10 cellular contexts compared by ENCODE assay signal in genomic region chr7:50812847-50813475, GRCh38. TPM values are rescaled to one million over a fixed set of nuclear protein-coding genes. Genes with fewer than 3 reads are reported as not detected.
A peak's percentile ranks its signal among the peaks of the same experiment; 100 is the strongest.
DNase-seq lines count a peak whose midpoint lies in the region; ATAC-seq and TF ChIP-seq lines count a peak whose summit lies in the region.
"Had no signal": no experiment of that assay in that cellular context is flagged by ENCODE, and none has a peak within 500 bp of the region (broad histone marks: within the 10 kb centered on the region; RNA-seq: fewer than 3 reads in every experiment).

No MANE protein-coding gene starts in this region.

- H3K9me3 Mint-ChIP-seq in natural killer cell treated with Interleukin-12 subunit alpha and Interleukin-12 subunit beta and Interleukin-15 and Interleukin-18, amount 100 ng/mL, for 72 hours: no peaks in the 10 kb centered on the region
- H3K9me3 Mint-ChIP-seq in activated CD4-positive, alpha-beta T cell treated with anti-CD3 and anti-CD28 coated beads, Interleukin-2, amount 10 ng/mL, durations not matched to agents 7 days and 5 days: no peaks in the 10 kb centered on the region

- no peak for TF ChIP-seq POLR2A in uterus (IDR thresholded peaks at IDR 0.05)

- ATAC-seq in left colon: peak; percentile 100
- ATAC-seq in natural killer cell treated with Interleukin-12 subunit alpha and Interleukin-12 subunit beta and Interleukin-15 and Interleukin-18, amount 100 ng/mL, for 72 hours: no peak

- H3K4me3 ChIP-seq in uterus: no peak overlapping the region

- no peaks in the 10 kb centered on the region for H3K4me1 ChIP-seq in uterus

- H3K4me3 Mint-ChIP-seq in natural killer cell treated with Interleukin-12 subunit alpha and Interleukin-12 subunit beta and Interleukin-15 and Interleukin-18, amount 100 ng/mL, for 72 hours: no peak overlapping the region
- H3K4me3 Mint-ChIP-seq in activated CD4-positive, alpha-beta T cell treated with anti-CD3 and anti-CD28 coated beads, Interleukin-2, amount 10 ng/mL, durations not matched to agents 7 days and 5 days: no peak overlapping the region

- H3K36me3 Mint-ChIP-seq in natural killer cell treated with Interleukin-12 subunit alpha and Interleukin-12 subunit beta and Interleukin-15 and Interleukin-18, amount 100 ng/mL, for 72 hours: no peaks in the 10 kb centered on the region
- H3K36me3 Mint-ChIP-seq in activated CD4-positive, alpha-beta T cell treated with anti-CD3 and anti-CD28 coated beads, Interleukin-2, amount 10 ng/mL, durations not matched to agents 7 days and 5 days (ENCODE audit: low read depth): no peaks in the 10 kb centered on the region

- POLR2A ChIA-PET in activated CD4-positive, alpha-beta T cell treated with anti-CD3 and anti-CD28 coated beads, Interleukin-2, amount 10 ng/mL, durations not matched to agents 7 days and 5 days (lab: Charles Lee): no interaction called here

- no peaks in the 10 kb centered on the region for H3K4me1 Mint-ChIP-seq in natural killer cell treated with Interleukin-12 subunit alpha and Interleukin-12 subunit beta and Interleukin-15 and Interleukin-18, amount 100 ng/mL, for 72 hours (ENCODE audit: low read depth in 2 of 2)
- H3K4me1 Mint-ChIP-seq in activated CD4-positive, alpha-beta T cell treated with anti-CD3 and anti-CD28 coated beads, Interleukin-2, amount 10 ng/mL, durations not matched to agents 7 days and 5 days: no peaks in the 10 kb centered on the region

- H3K27ac Mint-ChIP-seq in natural killer cell treated with Interleukin-12 subunit alpha and Interleukin-12 subunit beta and Interleukin-15 and Interleukin-18, amount 100 ng/mL, for 72 hours: no peak overlapping the region
- no peak overlapping the region for H3K27ac Mint-ChIP-seq in activated CD4-positive, alpha-beta T cell treated with anti-CD3 and anti-CD28 coated beads, Interleukin-2, amount 10 ng/mL, durations not matched to agents 7 days and 5 days
- H3K27ac Mint-ChIP-seq: progenitor cell of endocrine pancreas had no signal

- no peaks in the 10 kb centered on the region for H3K9me3 ChIP-seq in uterus

- CTCF ChIA-PET in activated CD4-positive, alpha-beta T cell treated with anti-CD3 and anti-CD28 coated beads, Interleukin-2, amount 10 ng/mL, durations not matched to agents 7 days and 5 days (lab: Charles Lee): no interaction called here

- TF ChIP-seq CTCF in uterus (IDR thresholded peaks at IDR 0.05): no peak

- DNase-seq in DMS 273 (lab: John Stamatoyannopoulos, UW; ENCODE audit: unreplicated experiment) (peak; percentile 65), DMS 273 treated with DMSO at 0.1 percent for 48 hours (lab: John Stamatoyannopoulos, UW) (no peak), cerebellum (ENCODE audit: low spot score) (peak; percentile 32), left colon (peak; percentile 72 to 78), uterus (peak; percentile 43 to 66), COR-L47 (lab: John Stamatoyannopoulos, UW) (no peak)
- no peak for DNase-seq in natural killer cell treated with Interleukin-12 subunit alpha and Interleukin-12 subunit beta and Interleukin-15 and Interleukin-18, amount 100 ng/mL, for 72 hours (ENCODE audit: low spot score)
- DNase-seq in activated CD4-positive, alpha-beta T cell treated with anti-CD3 and anti-CD28 coated beads, Interleukin-2, amount 10 ng/mL, durations not matched to agents 7 days and 5 days: no peak

- intact Hi-C loops in left colon (cut with DNase I, micrococcal nuclease) (no loop called here), uterus (cut with DNase I; ENCODE audit: low total_unique reads) (no loop called here)

- H3K27ac ChIP-seq in uterus: no peak overlapping the region
- H3K27ac ChIP-seq: 22Rv1 had no signal

- no peaks in the 10 kb centered on the region for H3K36me3 ChIP-seq in uterus

- no peaks in the 10 kb centered on the region for H3K27me3 ChIP-seq in uterus

- H3K27me3 Mint-ChIP-seq in natural killer cell treated with Interleukin-12 subunit alpha and Interleukin-12 subunit beta and Interleukin-15 and Interleukin-18, amount 100 ng/mL, for 72 hours: peaks cover 9 to 15% of the 10 kb centered on the region in 2 donors
- H3K27me3 Mint-ChIP-seq in activated CD4-positive, alpha-beta T cell treated with anti-CD3 and anti-CD28 coated beads, Interleukin-2, amount 10 ng/mL, durations not matched to agents 7 days and 5 days: peaks cover 7% of the 10 kb centered on the region

RNA-seq across cellular contexts. Expression of gene GRB10, which starts 30.3 kb away (rescaled TPM):
- 60.4 TPM for total RNA-seq in cerebellum
- total RNA-seq in left colon: 10 to 100 TPM; 13.8 to 16.1 TPM
- total RNA-seq in uterus: 10 to 100 TPM; 33.9 to 72.6 (median 41.8) TPM
- 1 to 10 TPM in 1 of 2 donors, under 1 TPM in 1; 0.48 to 2.5 TPM for total RNA-seq in natural killer cell treated with Interleukin-12 subunit alpha and Interleukin-12 subunit beta and Interleukin-15 and Interleukin-18, amount 100 ng/mL, for 72 hours
- total RNA-seq in activated CD4-positive, alpha-beta T cell treated with anti-CD3 and anti-CD28 coated beads, Interleukin-2, amount 10 ng/mL, durations not matched to agents 7 days and 5 days: 1 to 10 TPM; 4.4 TPM

Comparison
In these comparisons a context has a peak if more than half of its experiments do, and no peak if none do; other contexts are left out.
1. DNase-seq: peak in DMS 273 (single experiment), cerebellum (single experiment), left colon (2 of 2) and uterus (2 of 2); none in DMS 273 treated with DMSO at 0.1 percent for 48 hours (single experiment), natural killer cell treated with Interleukin-12 subunit alpha and Interleukin-12 subunit beta and Interleukin-15 and Interleukin-18, amount 100 ng/mL, for 72 hours (single experiment), activated CD4-positive, alpha-beta T cell treated with anti-CD3 and anti-CD28 coated beads, Interleukin-2, amount 10 ng/mL, durations not matched to agents 7 days and 5 days (single experiment) and COR-L47 (single experiment).